2 cellular contexts compared by ENCODE assay signal in genomic region chr2:99850076-99850710, GRCh38.
A peak's percentile ranks its signal among the peaks of the same experiment; 100 is the strongest.
TF ChIP-seq lines count a peak whose summit lies in the region.

No MANE protein-coding gene starts in this region.

TF ChIP-seq in liver, 16 proteins besides CTCF, POLR2A, EP300 and RAD21 (continued from another document):
- TF ChIP-seq NR2F2 (IDR thresholded peaks at IDR 0.05), result peak; percentile 63
- TF ChIP-seq FOXA2 (IDR thresholded peaks at IDR 0.05), result no peak
- TF ChIP-seq MAX (IDR thresholded peaks at IDR 0.05), result peak; percentile 97
- TF ChIP-seq ZBTB33 (IDR thresholded peaks at IDR 0.05), result peak; percentile 83
- TF ChIP-seq GABPA (IDR thresholded peaks at IDR 0.05 in 1 of 2, conservative IDR thresholded peaks at IDR 0.05 in 1 of 2), result no peak
- peak; percentile 74 for TF ChIP-seq REST (IDR thresholded peaks at IDR 0.05)
- TF ChIP-seq JUND (IDR thresholded peaks at IDR 0.05), result peak; percentile 79 to 83

TF ChIP-seq in HepG2, 621 proteins besides CTCF, POLR2A, EP300 and RAD21 (continued from another document):
- TF ChIP-seq ZNF549 (CRISPR knock-in tag; IDR thresholded peaks at IDR 0.05) (no peak), ELF4 (CRISPR knock-in tag; IDR thresholded peaks at IDR 0.05; ENCODE audit: borderline replicate concordance) (no peak), ZNF513 (CRISPR knock-in tag; conservative IDR thresholded peaks at IDR 0.05) (no peak), ZNF350 (CRISPR knock-in tag; IDR thresholded peaks at IDR 0.05; ENCODE audit: borderline replicate concordance, low read depth) (no peak), KDM4B (CRISPR knock-in tag; IDR thresholded peaks at IDR 0.05) (no peak), ETV5 (CRISPR knock-in tag; IDR thresholded peaks at IDR 0.05; ENCODE audit: borderline replicate concordance) (no peak)
